In genomic region chr5:149432861-149433462, GRCh38 we compare ENCODE assay signal across 16 cellular contexts. TPM values are rescaled to one million over a fixed set of nuclear protein-coding genes. Genes with fewer than 3 reads are reported as not detected.
DNase-seq lines count a peak whose midpoint lies in the region; ATAC-seq and TF ChIP-seq lines count a peak whose summit lies in the region.
"Had no signal": no experiment of that assay in that cellular context is flagged by ENCODE, and none has a peak within 500 bp of the region (broad histone marks: within the 10 kb centered on the region; RNA-seq: fewer than 3 reads in every experiment).

No MANE protein-coding gene starts in this region.

- peak; percentile 35 for DNase-seq in AG08395 (ENCODE audit: low spot score)
- peak; percentile 24 for DNase-seq in UCSD-AML1 (lab: John Stamatoyannopoulos, UW; ENCODE audit: unreplicated experiment)
- no peak for DNase-seq in left cardiac atrium
- DNase-seq in foreskin melanocyte: no peak
- no peak for DNase-seq in iPS-NIHi7 (ENCODE audit: extremely low spot score)
- DNase-seq in HEK293T (ENCODE audit: extremely low spot score): no peak
- DNase-seq: ACHN; activated CD4-positive, alpha-beta T cell treated with anti-CD3 and anti-CD28 coated beads, Interleukin-2, amount 50 U/mL, for 48 hours; activated T-cell treated with anti-CD3 and anti-CD28 coated beads, Interleukin-2, amount 50 U/mL, for 1 hour; kidney; NK-92 treated with Interleukin-12 subunit alpha and Interleukin-12 subunit beta, amount 100 ng/mL, for 24 hours; pancreas; T-helper 1 cell had no signal

- H3K4me3 ChIP-seq in rectal smooth muscle tissue (ENCODE audit: low read length): no peak overlapping the region
- H3K4me3 ChIP-seq: HAP-1, pancreas had no signal

- CTCF ChIA-PET in HEK293T (lab: Yijun Ruan, JAX): interaction anchor here (0.6 to 5.4 kb wide), 10 partner anchors 8 to 115 kb away, joined by 3 to 87 read pairs (median 9); no protein-coding TSS in a partner anchor

- ATAC-seq in left cardiac atrium (peak; percentile 7 to 12), HG02852 (IDR thresholded peaks at IDR 0.05; ENCODE audit: unreplicated experiment) (no peak)

- no peak overlapping the region for H3K9ac ChIP-seq in rectal smooth muscle tissue (ENCODE audit: low read length)

- intact Hi-C loops in left cardiac atrium (cut with DNase I): loop anchor here in 1 of 2 donors (2.0 kb wide), 1 partner anchor 52 kb away; no protein-coding TSS in a partner anchor

- POLR2A ChIA-PET in HEK293T (lab: Yijun Ruan, JAX): interaction anchor here (1.3 kb wide), 1 partner anchor 9 kb away, joined by 5 read pairs; no protein-coding TSS in a partner anchor

- H3K4me1 ChIP-seq in rectal smooth muscle tissue (ENCODE audit: control insufficient read depth, insufficient read depth, low read length): peaks cover 15% of the 10 kb centered on the region
- H3K4me1 ChIP-seq: HAP-1, pancreas had no signal

- H3K27ac ChIP-seq in rectal smooth muscle tissue (ENCODE audit: low read depth, low read length): peak overlapping the region; percentile 42
- H3K27ac ChIP-seq: pancreas had no signal

- no peaks in the 10 kb centered on the region for H3K27me3 ChIP-seq in rectal smooth muscle tissue (ENCODE audit: control insufficient read depth, insufficient read depth, low read length)
- H3K27me3 ChIP-seq: pancreas had no signal

- peaks cover 26% of the 10 kb centered on the region for H3K36me3 ChIP-seq in rectal smooth muscle tissue (ENCODE audit: control insufficient read depth, insufficient read depth, low read length)
- H3K36me3 ChIP-seq: HAP-1, pancreas had no signal

TF ChIP-seq in HEK293T, 16 proteins besides CTCF, POLR2A, EP300 and RAD21:
- TF ChIP-seq SP1 (IDR thresholded peaks at IDR 0.05): no peak
- no peak for TF ChIP-seq FOXA1 (IDR thresholded peaks at IDR 0.05)
- no peak for TF ChIP-seq SUZ12 (IDR thresholded peaks at IDR 0.05)
- TF ChIP-seq NFRKB (IDR thresholded peaks at IDR 0.05): no peak
- no peak for TF ChIP-seq HDGF (IDR thresholded peaks at IDR 0.05; ENCODE audit: borderline replicate concordance)
- no peak for TF ChIP-seq L3MBTL2 (conservative IDR thresholded peaks at IDR 0.05)
- TF ChIP-seq FOXM1 (IDR thresholded peaks at IDR 0.05; ENCODE audit: borderline replicate concordance): no peak
- no peak for TF ChIP-seq ARNT (IDR thresholded peaks at IDR 0.05)
- TF ChIP-seq TARDBP (IDR thresholded peaks at IDR 0.05): no peak
- TF ChIP-seq PKNOX1 (IDR thresholded peaks at IDR 0.05): no peak
- no peak for TF ChIP-seq FOXK2 (IDR thresholded peaks at IDR 0.05)
- no peak for TF ChIP-seq ZNF384 (IDR thresholded peaks at IDR 0.05)
- no peak for TF ChIP-seq CTBP1 (IDR thresholded peaks at IDR 0.05; ENCODE audit: borderline replicate concordance)
- TF ChIP-seq ELF4 (IDR thresholded peaks at IDR 0.05): no peak
- no peak for TF ChIP-seq BHLHE40 (IDR thresholded peaks at IDR 0.05; ENCODE audit: borderline replicate concordance)
- TF ChIP-seq LEF1 (IDR thresholded peaks at IDR 0.05; ENCODE audit: borderline replicate concordance): no peak

RNA-seq across cellular contexts. Expression of gene IL17B, which starts 53.9 kb away (rescaled TPM):
- total RNA-seq in left cardiac atrium: under 1 TPM; 0.44 to 0.89 TPM
- total RNA-seq: pancreas had no signal

Comparison
In these comparisons a context has a peak if more than half of its experiments do, and no peak if none do; other contexts are left out.
1. DNase-seq: peak in AG08395 (single experiment) and UCSD-AML1 (single experiment); none in left cardiac atrium (single experiment), foreskin melanocyte (single experiment), iPS-NIHi7 (single experiment) and HEK293T (single experiment).